In the genomic region with DNA sequence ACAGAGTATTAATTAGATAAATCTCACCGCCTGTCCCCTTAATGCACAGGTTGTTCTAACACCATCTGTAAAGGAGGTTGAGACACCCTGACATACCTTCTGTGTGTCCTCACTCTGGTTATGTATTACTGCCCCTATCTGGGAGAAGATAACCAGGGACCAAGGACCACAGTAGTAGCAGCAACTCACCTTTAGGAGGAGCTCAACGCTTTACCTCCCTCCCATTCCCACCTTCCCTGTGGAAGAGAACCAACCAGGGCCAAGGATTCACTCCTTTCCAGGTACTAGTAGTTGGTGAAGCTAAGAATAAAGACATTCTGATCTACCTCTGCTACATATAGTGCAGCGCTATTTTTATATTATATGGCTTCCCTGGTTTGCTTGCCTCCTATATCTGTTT, we compare ENCODE assay signal across 1 cellular context.
TF ChIP-seq lines count a peak whose summit lies in the region.

No MANE protein-coding gene starts in this region.

TF ChIP-seq in HCT116, 20 proteins besides CTCF, POLR2A, EP300 and RAD21 (continued from another document):
- TF ChIP-seq, protein P1, sequence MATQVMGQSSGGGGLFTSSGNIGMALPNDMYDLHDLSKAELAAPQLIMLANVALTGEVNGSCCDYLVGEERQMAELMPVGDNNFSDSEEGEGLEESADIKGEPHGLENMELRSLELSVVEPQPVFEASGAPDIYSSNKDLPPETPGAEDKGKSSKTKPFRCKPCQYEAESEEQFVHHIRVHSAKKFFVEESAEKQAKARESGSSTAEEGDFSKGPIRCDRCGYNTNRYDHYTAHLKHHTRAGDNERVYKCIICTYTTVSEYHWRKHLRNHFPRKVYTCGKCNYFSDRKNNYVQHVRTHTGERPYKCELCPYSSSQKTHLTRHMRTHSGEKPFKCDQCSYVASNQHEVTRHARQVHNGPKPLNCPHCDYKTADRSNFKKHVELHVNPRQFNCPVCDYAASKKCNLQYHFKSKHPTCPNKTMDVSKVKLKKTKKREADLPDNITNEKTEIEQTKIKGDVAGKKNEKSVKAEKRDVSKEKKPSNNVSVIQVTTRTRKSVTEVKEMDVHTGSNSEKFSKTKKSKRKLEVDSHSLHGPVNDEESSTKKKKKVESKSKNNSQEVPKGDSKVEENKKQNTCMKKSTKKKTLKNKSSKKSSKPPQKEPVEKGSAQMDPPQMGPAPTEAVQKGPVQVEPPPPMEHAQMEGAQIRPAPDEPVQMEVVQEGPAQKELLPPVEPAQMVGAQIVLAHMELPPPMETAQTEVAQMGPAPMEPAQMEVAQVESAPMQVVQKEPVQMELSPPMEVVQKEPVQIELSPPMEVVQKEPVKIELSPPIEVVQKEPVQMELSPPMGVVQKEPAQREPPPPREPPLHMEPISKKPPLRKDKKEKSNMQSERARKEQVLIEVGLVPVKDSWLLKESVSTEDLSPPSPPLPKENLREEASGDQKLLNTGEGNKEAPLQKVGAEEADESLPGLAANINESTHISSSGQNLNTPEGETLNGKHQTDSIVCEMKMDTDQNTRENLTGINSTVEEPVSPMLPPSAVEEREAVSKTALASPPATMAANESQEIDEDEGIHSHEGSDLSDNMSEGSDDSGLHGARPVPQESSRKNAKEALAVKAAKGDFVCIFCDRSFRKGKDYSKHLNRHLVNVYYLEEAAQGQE (IDR thresholded peaks at IDR 0.05; ENCODE audit: low read depth), result no peak
- TF ChIP-seq EGR1 (IDR thresholded peaks at IDR 0.05; ENCODE audit: low read depth) (no peak), ELF1 (IDR thresholded peaks at IDR 0.05; ENCODE audit: borderline replicate concordance, low read depth) (no peak), ZFX (IDR thresholded peaks at IDR 0.05) (no peak), POLR2AphosphoS5 (IDR thresholded peaks at IDR 0.05; ENCODE audit: low read depth, low read length) (no peak)
- TF ChIP-seq, protein P2, sequence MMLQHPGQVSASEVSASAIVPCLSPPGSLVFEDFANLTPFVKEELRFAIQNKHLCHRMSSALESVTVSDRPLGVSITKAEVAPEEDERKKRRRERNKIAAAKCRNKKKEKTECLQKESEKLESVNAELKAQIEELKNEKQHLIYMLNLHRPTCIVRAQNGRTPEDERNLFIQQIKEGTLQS (IDR thresholded peaks at IDR 0.05), result no peak
TF ChIP-seq in HCT116: peak in this region for 0.
